In genomic region chr16:46582313-46582712, GRCh38 we compare ENCODE assay signal across 1 cellular context.
A peak's percentile ranks its signal among the peaks of the same experiment; 100 is the strongest.
TF ChIP-seq lines count a peak whose summit lies in the region.

No MANE protein-coding gene starts in this region.

TF ChIP-seq in K562, 482 proteins besides CTCF, POLR2A, EP300 and RAD21 (continued from another document):
- TF ChIP-seq VEZF1 (CRISPR knock-in tag; IDR thresholded peaks at IDR 0.05) (peak; percentile 70), ZNF644 (tag; IDR thresholded peaks at IDR 0.05; ENCODE audit: low read depth) (no peak), SPI1 (IDR thresholded peaks at IDR 0.05; ENCODE audit: borderline replicate concordance, low read depth, low read length) (peak; percentile 95), SMARCC2 (IDR thresholded peaks at IDR 0.05; ENCODE audit: low read depth) (peak; percentile 43; the same call in 1 of the 2 replicates), FOXO4 (CRISPR knock-in tag; IDR thresholded peaks at IDR 0.05) (no peak), NR1H2 (CRISPR knock-in tag; IDR thresholded peaks at IDR 0.05) (no peak), SMARCE1 (IDR thresholded peaks at IDR 0.05) (peak; percentile 48; the same call in 1 of the 2 replicates), POLR2G (IDR thresholded peaks at IDR 0.05; ENCODE audit: low read depth, low read length) (no peak), DACH1 (IDR thresholded peaks at IDR 0.05; ENCODE audit: partially characterized antibody) (no peak), TEAD4 (IDR thresholded peaks at IDR 0.05; ENCODE audit: low read length) (peak; percentile 68; the same call in 1 of the 2 replicates), TEAD4 (CRISPR knock-in tag; IDR thresholded peaks at IDR 0.05; ENCODE audit: borderline replicate concordance) (no peak)
- TF ChIP-seq, protein P1, sequence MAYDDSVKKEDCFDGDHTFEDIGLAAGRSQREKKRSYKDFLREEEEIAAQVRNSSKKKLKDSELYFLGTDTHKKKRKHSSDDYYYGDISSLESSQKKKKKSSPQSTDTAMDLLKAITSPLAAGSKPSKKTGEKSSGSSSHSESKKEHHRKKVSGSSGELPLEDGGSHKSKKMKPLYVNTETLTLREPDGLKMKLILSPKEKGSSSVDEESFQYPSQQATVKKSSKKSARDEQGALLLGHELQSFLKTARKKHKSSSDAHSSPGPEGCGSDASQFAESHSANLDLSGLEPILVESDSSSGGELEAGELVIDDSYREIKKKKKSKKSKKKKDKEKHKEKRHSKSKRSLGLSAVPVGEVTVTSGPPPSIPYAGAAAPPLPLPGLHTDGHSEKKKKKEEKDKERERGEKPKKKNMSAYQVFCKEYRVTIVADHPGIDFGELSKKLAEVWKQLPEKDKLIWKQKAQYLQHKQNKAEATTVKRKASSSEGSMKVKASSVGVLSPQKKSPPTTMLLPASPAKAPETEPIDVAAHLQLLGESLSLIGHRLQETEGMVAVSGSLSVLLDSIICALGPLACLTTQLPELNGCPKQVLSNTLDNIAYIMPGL (CRISPR knock-in tag; IDR thresholded peaks at IDR 0.05) = no peak
